Comparison of ENCODE assay signal across 10 cellular contexts in the genomic region with DNA sequence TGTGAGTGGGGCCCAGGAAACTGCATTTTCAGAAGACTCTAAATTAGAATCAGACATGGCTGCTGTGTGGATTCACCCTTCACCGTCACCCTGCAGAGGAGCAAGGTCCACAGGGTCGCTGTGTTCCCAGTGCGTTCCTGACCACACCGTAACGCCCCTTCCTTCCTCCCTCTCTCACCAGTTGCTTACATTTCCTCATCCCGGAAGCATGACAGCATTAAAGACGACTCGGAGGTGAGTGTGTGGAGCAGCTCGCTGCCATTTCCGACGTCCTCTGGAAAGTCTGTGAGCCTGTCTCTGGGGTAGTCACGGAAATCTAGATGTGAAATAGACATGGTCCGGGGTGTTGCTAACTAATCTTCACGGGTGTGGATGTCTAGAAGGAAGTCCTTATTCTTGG. TPM values are rescaled to one million over a fixed set of nuclear protein-coding genes. Genes with fewer than 3 reads are reported as not detected.
A peak's percentile ranks its signal among the peaks of the same experiment; 100 is the strongest.
DNase-seq lines count a peak whose midpoint lies in the region; ATAC-seq and TF ChIP-seq lines count a peak whose summit lies in the region.
"Had no signal": no experiment of that assay in that cellular context is flagged by ENCODE, and none has a peak within 500 bp of the region (broad histone marks: within the 10 kb centered on the region; RNA-seq: fewer than 3 reads in every experiment).

No MANE protein-coding gene starts in this region.

- H3K27me3 ChIP-seq in effector memory CD4-positive, alpha-beta T cell (replicated peaks; ENCODE audit: control insufficient read depth, insufficient read depth, low read length, poor library complexity, severe bottlenecking): no peaks in the 10 kb centered on the region
- H3K27me3 ChIP-seq in vagina (no peaks in the 10 kb centered on the region), suprapubic skin (no peaks in the 10 kb centered on the region)

- TF ChIP-seq CTCF in vagina (IDR thresholded peaks at IDR 0.05): no peak
- no peak for TF ChIP-seq CTCF in suprapubic skin (IDR thresholded peaks at IDR 0.05)

- peak overlapping the region; percentile 34 for H3K4me3 ChIP-seq in effector memory CD4-positive, alpha-beta T cell (ENCODE audit: insufficient read depth, low read depth, low read length, poor library complexity, severe bottlenecking)
- H3K4me3 ChIP-seq in vagina: no peak overlapping the region
- no peak overlapping the region for H3K4me3 ChIP-seq in suprapubic skin
- H3K4me3 ChIP-seq: gastrocnemius medialis had no signal

- H3K4me1 Mint-ChIP-seq in activated CD4-positive, alpha-beta memory T cell treated with anti-CD3 and anti-CD28 coated beads, Interleukin-2, amount 10 ng/mL, durations not matched to agents 7 days and 5 days: peaks cover 13% of the 10 kb centered on the region

- no peak overlapping the region for H3K27ac Mint-ChIP-seq in activated CD4-positive, alpha-beta memory T cell treated with anti-CD3 and anti-CD28 coated beads, Interleukin-2, amount 10 ng/mL, durations not matched to agents 7 days and 5 days

- no peaks in the 10 kb centered on the region for H3K27me3 Mint-ChIP-seq in activated CD4-positive, alpha-beta memory T cell treated with anti-CD3 and anti-CD28 coated beads, Interleukin-2, amount 10 ng/mL, durations not matched to agents 7 days and 5 days

- POLR2A ChIA-PET in activated CD4-positive, alpha-beta memory T cell treated with anti-CD3 and anti-CD28 coated beads, Interleukin-2, amount 10 ng/mL, durations not matched to agents 7 days and 5 days (lab: Charles Lee): interaction anchor here (0.6 to 1.4 kb wide), 5 partner anchors 9 to 243 kb away, joined by 3 to 5 read pairs (median 3); partner anchors contain the start of gene RER1

- no peak for TF ChIP-seq EP300 in suprapubic skin (IDR thresholded peaks at IDR 0.05)

- TF ChIP-seq POLR2A in vagina (IDR thresholded peaks at IDR 0.05) (no peak), suprapubic skin (IDR thresholded peaks at IDR 0.05) (no peak)

- peaks cover 22% of the 10 kb centered on the region for H3K4me1 ChIP-seq in effector memory CD4-positive, alpha-beta T cell (ENCODE audit: control insufficient read depth, insufficient read depth, low read length, poor library complexity, severe bottlenecking)
- H3K4me1 ChIP-seq in vagina: no peaks in the 10 kb centered on the region
- H3K4me1 ChIP-seq in suprapubic skin: peaks cover 3% of the 10 kb centered on the region
- H3K4me1 ChIP-seq: gastrocnemius medialis had no signal

- intact Hi-C loops in vagina (cut with DNase I): no loop called here

- peaks cover under 1% of the 10 kb centered on the region for H3K36me3 ChIP-seq in effector memory CD4-positive, alpha-beta T cell (ENCODE audit: control insufficient read depth, insufficient read depth, low read length)
- no peaks in the 10 kb centered on the region for H3K36me3 ChIP-seq in vagina
- H3K36me3 ChIP-seq in suprapubic skin: peaks cover 31% of the 10 kb centered on the region
- H3K36me3 ChIP-seq: gastrocnemius medialis had no signal

- DNase-seq in MV-4-11 (lab: John Stamatoyannopoulos, UW) (peak; percentile 79), vagina (ENCODE audit: extremely low spot score in 2 of 2) (no peak), suprapubic skin (ENCODE audit: low spot score in 2 of 2) (no peak)
- DNase-seq in activated CD4-positive, alpha-beta memory T cell treated with anti-CD3 and anti-CD28 coated beads, Interleukin-2, amount 10 ng/mL, durations not matched to agents 7 days and 5 days: peak; percentile 84
- peak; percentile 55 to 64 (median 56) for DNase-seq in effector memory CD4-positive, alpha-beta T cell
- DNase-seq in stimulated activated CD8-positive, alpha-beta memory T cell treated with anti-CD3 and anti-CD28 coated beads, Interleukin-4, amount 100 ng/mL, for 48 hours: peak; percentile 50
- DNase-seq: gastrocnemius medialis, SHP77 had no signal

- ATAC-seq in esophagus mucosa (no peak), HG02571 (IDR thresholded peaks at IDR 0.05; ENCODE audit: unreplicated experiment) (no peak)
- ATAC-seq: gastrocnemius medialis had no signal

- 85% methylated on average over 14 of the region's 14 CpGs for WGBS in suprapubic skin

- H3K27ac ChIP-seq in effector memory CD4-positive, alpha-beta T cell (ENCODE audit: insufficient read depth, low read length, poor library complexity, severe bottlenecking): peak overlapping the region; percentile 54
- H3K27ac ChIP-seq in vagina: no peak overlapping the region
- H3K27ac ChIP-seq in suprapubic skin: no peak overlapping the region
- H3K27ac ChIP-seq: gastrocnemius medialis had no signal

- no peaks in the 10 kb centered on the region for H3K36me3 Mint-ChIP-seq in activated CD4-positive, alpha-beta memory T cell treated with anti-CD3 and anti-CD28 coated beads, Interleukin-2, amount 10 ng/mL, durations not matched to agents 7 days and 5 days (ENCODE audit: low read depth)

- CTCF ChIA-PET in activated CD4-positive, alpha-beta memory T cell treated with anti-CD3 and anti-CD28 coated beads, Interleukin-2, amount 10 ng/mL, durations not matched to agents 7 days and 5 days (lab: Charles Lee): interaction anchor here (1.2 to 2.6 kb wide), 6 partner anchors 8 to 107 kb away, joined by 3 to 21 read pairs (median 8); no protein-coding TSS in a partner anchor

- H3K4me3 Mint-ChIP-seq in activated CD4-positive, alpha-beta memory T cell treated with anti-CD3 and anti-CD28 coated beads, Interleukin-2, amount 10 ng/mL, durations not matched to agents 7 days and 5 days: no peak overlapping the region

- no peaks in the 10 kb centered on the region for H3K9me3 ChIP-seq in effector memory CD4-positive, alpha-beta T cell (ENCODE audit: control insufficient read depth, low read length)
- H3K9me3 ChIP-seq in vagina (no peaks in the 10 kb centered on the region), suprapubic skin (no peaks in the 10 kb centered on the region)
- H3K9me3 ChIP-seq: gastrocnemius medialis had no signal

- H3K9me3 Mint-ChIP-seq in activated CD4-positive, alpha-beta memory T cell treated with anti-CD3 and anti-CD28 coated beads, Interleukin-2, amount 10 ng/mL, durations not matched to agents 7 days and 5 days: no peaks in the 10 kb centered on the region

RNA-seq across cellular contexts. Expression of gene FAAP20, which starts 45.9 kb away (rescaled TPM):
- total RNA-seq in activated CD4-positive, alpha-beta memory T cell treated with anti-CD3 and anti-CD28 coated beads, Interleukin-2, amount 10 ng/mL, durations not matched to agents 7 days and 5 days: 10 to 100 TPM; 53.4 to 57.1 TPM
- 92.3 TPM for total RNA-seq in vagina
- total RNA-seq in esophagus mucosa: 36.5 TPM
- 10 to 100 TPM; 18.6 to 47.3 (median 24.9) TPM for total RNA-seq in suprapubic skin

Comparison
In these comparisons a context has a peak if more than half of its experiments do, and no peak if none do; other contexts are left out.
1. DNase-seq: peak in MV-4-11 (single experiment), activated CD4-positive, alpha-beta memory T cell treated with anti-CD3 and anti-CD28 coated beads, Interleukin-2, amount 10 ng/mL, durations not matched to agents 7 days and 5 days (single experiment), effector memory CD4-positive, alpha-beta T cell (3 of 3) and stimulated activated CD8-positive, alpha-beta memory T cell treated with anti-CD3 and anti-CD28 coated beads, Interleukin-4, amount 100 ng/mL, for 48 hours (single experiment); none in vagina (0 of 2) and suprapubic skin (0 of 2).